In the genomic region with DNA sequence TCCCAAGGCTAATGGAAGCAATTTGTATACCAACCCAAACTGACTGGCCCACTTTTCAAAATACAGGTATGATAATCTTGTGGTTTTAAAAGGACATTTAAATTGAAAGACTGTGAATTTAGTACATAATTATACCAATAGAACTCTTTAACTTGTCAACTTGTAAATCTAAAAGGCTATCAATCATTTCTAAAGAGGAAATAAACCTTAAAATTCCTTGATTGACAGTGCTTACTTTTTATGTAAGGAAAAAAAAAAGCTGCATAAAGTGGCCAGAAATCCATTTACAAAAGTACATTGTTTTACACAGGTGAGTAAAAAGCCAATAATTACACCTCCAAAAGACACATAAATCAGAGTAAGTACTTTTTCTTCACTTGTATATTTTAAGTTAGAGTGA, we compare ENCODE assay signal across 25 cellular contexts.
"Had no signal": no experiment of that assay in that cellular context is flagged by ENCODE, and none has a peak within 500 bp of the region (broad histone marks: within the 10 kb centered on the region; RNA-seq: fewer than 3 reads in every experiment).

No MANE protein-coding gene starts in this region.

- H3K27me3 ChIP-seq: colonic mucosa, esophagus squamous epithelium, gastrocnemius medialis, heart right ventricle, left lung had no signal

- H3K27ac ChIP-seq: colonic mucosa, epithelial cell of prostate, esophagus squamous epithelium, gastrocnemius medialis, heart right ventricle, left lung, lower lobe of right lung had no signal

- H3K9me3 Mint-ChIP-seq: dendritic cell treated with granulocyte-macrophage colony-stimulating factor and Interleukin-4, amounts not matched to agents 40 ng/mL and 50 ng/mL, for 4 days; mesothelial cell of epicardium; naive B cell had no signal

- ATAC-seq: esophagus mucosa, gastrocnemius medialis, heart right ventricle, left cardiac atrium, left lung, left ventricle myocardium superior, lower lobe of right lung, mucosa of descending colon had no signal

- H3K4me1 ChIP-seq: colonic mucosa, esophagus squamous epithelium, left lung had no signal

- H3K9me3 ChIP-seq: colonic mucosa, esophagus squamous epithelium, gastrocnemius medialis, heart right ventricle, left lung, lower lobe of right lung, mucosa of descending colon had no signal

- H3K36me3 Mint-ChIP-seq: mesothelial cell of epicardium had no signal

- H3K4me3 ChIP-seq: colonic mucosa, esophagus squamous epithelium, gastrocnemius medialis, heart right ventricle, left lung, lower lobe of right lung, mucosa of descending colon had no signal

- FAIRE-seq: islet of Langerhans, keratinocyte had no signal

- H3K36me3 ChIP-seq: colonic mucosa, esophagus squamous epithelium, gastrocnemius medialis, left lung, lower lobe of right lung had no signal

- H3K27me3 Mint-ChIP-seq: naive B cell had no signal

- H3K4me3 Mint-ChIP-seq: dendritic cell treated with granulocyte-macrophage colony-stimulating factor and Interleukin-4, amounts not matched to agents 40 ng/mL and 50 ng/mL, for 4 days; mesothelial cell of epicardium; naive B cell had no signal

- H3K27ac Mint-ChIP-seq: dendritic cell treated with granulocyte-macrophage colony-stimulating factor and Interleukin-4, amounts not matched to agents 40 ng/mL and 50 ng/mL, for 4 days; mesothelial cell of epicardium had no signal

- DNase-seq: colonic mucosa; cortex of kidney; effector memory CD4-positive, alpha-beta T cell; erythroblast; esophagus squamous epithelium; foreskin fibroblast; foreskin melanocyte; gastrocnemius medialis; glutamatergic neuron; head of caudate nucleus; heart right ventricle; hippocampal formation; left cardiac atrium; left lung; left ventricle myocardium superior; lower lobe of right lung; mesenchymal stem cell; mucosa of descending colon; naive B cell had no signal
